In genomic region chr3:156674046-156674910, GRCh38 we compare ENCODE assay signal across 1 cellular context.
A peak's percentile ranks its signal among the peaks of the same experiment; 100 is the strongest.
TF ChIP-seq lines count a peak whose summit lies in the region.

Gene TIPARP (plus strand): TSS chr3:156674590. CDS start chr3:156677698, 3,108 bp downstream.

TF ChIP-seq in HEK293, 187 proteins besides CTCF, POLR2A, EP300 and RAD21 (continued from another document and continues in another):
- TF ChIP-seq ZNF692 (tag by site-specific recombination; IDR thresholded peaks at IDR 0.05) (peak; percentile 71; the same call in 1 of the 2 replicates), ZNF18 (tag by site-specific recombination; IDR thresholded peaks at IDR 0.05) (no peak), ZNF837 (tag by site-specific recombination; IDR thresholded peaks at IDR 0.05) (no peak), KLF10 (tag by site-specific recombination; IDR thresholded peaks at IDR 0.05) (peak; percentile 77; the same call in 1 of the 2 replicates), ZNF311 (tag by site-specific recombination; IDR thresholded peaks at IDR 0.05; ENCODE audit: borderline replicate concordance) (no peak), SETDB1 (IDR thresholded peaks at IDR 0.05; ENCODE audit: insufficient read length, low read length) (no peak), SP3 (tag by site-specific recombination; IDR thresholded peaks at IDR 0.05) (peak; percentile 91), ZNF747 (tag by site-specific recombination; IDR thresholded peaks at IDR 0.05) (no peak), ZNF701 (tag by site-specific recombination; IDR thresholded peaks at IDR 0.05) (no peak), ZNF580 (tag by site-specific recombination; IDR thresholded peaks at IDR 0.05) (no peak), ZNF544 (tag by site-specific recombination; IDR thresholded peaks at IDR 0.05) (no peak), ZBTB17 (tag by site-specific recombination; IDR thresholded peaks at IDR 0.05) (peak; percentile 91), BCL6B (tag by site-specific recombination; IDR thresholded peaks at IDR 0.05) (no peak), ZBTB6 (tag by site-specific recombination; IDR thresholded peaks at IDR 0.05) (no peak), ZNF138 (tag by site-specific recombination; IDR thresholded peaks at IDR 0.05; ENCODE audit: borderline replicate concordance) (no peak), ZNF239 (tag by site-specific recombination; IDR thresholded peaks at IDR 0.05) (no peak), ZSCAN23 (tag by site-specific recombination; IDR thresholded peaks at IDR 0.05) (no peak), ZNF843 (tag by site-specific recombination; IDR thresholded peaks at IDR 0.05) (peak; percentile 81), KLF9 (tag by site-specific recombination; IDR thresholded peaks at IDR 0.05; ENCODE audit: low read depth) (peak; percentile 99), ZNF112 (tag by site-specific recombination; IDR thresholded peaks at IDR 0.05) (no peak), ZNF629 (tag by site-specific recombination; IDR thresholded peaks at IDR 0.05) (peak; percentile 61; the same call in 1 of the 2 replicates), ZNF791 (tag by site-specific recombination; IDR thresholded peaks at IDR 0.05) (no peak), ZNF624 (tag by site-specific recombination; IDR thresholded peaks at IDR 0.05) (no peak), PRDM1 (tag by site-specific recombination; IDR thresholded peaks at IDR 0.05) (no peak), PATZ1 (tag by site-specific recombination; IDR thresholded peaks at IDR 0.05) (peak; percentile 70), BCL11A (tag by site-specific recombination; IDR thresholded peaks at IDR 0.05; ENCODE audit: low read depth) (peak; percentile 75), ZNF274 (IDR thresholded peaks at IDR 0.05; ENCODE audit: low read length) (no peak), ZNF274 (tag by site-specific recombination; IDR thresholded peaks at IDR 0.05; ENCODE audit: borderline replicate concordance) (no peak), ZNF610 (tag by site-specific recombination; IDR thresholded peaks at IDR 0.05; ENCODE audit: borderline replicate concordance) (peak; percentile 43; the same call in 1 of the 2 replicates), ZNF398 (tag by site-specific recombination; IDR thresholded peaks at IDR 0.05) (no peak), ZNF621 (tag by site-specific recombination; IDR thresholded peaks at IDR 0.05) (no peak), ZNF394 (tag by site-specific recombination; IDR thresholded peaks at IDR 0.05; ENCODE audit: borderline replicate concordance) (no peak), YY2 (tag by site-specific recombination; IDR thresholded peaks at IDR 0.05) (no peak), FEZF1 (tag by site-specific recombination; IDR thresholded peaks at IDR 0.05) (0 out of 2 replicates have a peak, but pooled peaks have one; percentile 5), AEBP2 (tag by site-specific recombination; IDR thresholded peaks at IDR 0.05; ENCODE audit: borderline replicate concordance) (no peak), ZNF280D (tag by site-specific recombination; IDR thresholded peaks at IDR 0.05) (no peak), YY1 (tag by site-specific recombination; IDR thresholded peaks at IDR 0.05) (no peak), ZNF391 (tag by site-specific recombination; IDR thresholded peaks at IDR 0.05; ENCODE audit: borderline replicate concordance, low read depth) (no peak), ZNF350 (tag by site-specific recombination; IDR thresholded peaks at IDR 0.05) (no peak), ZXDB (tag by site-specific recombination; IDR thresholded peaks at IDR 0.05) (0 out of 2 replicates have a peak, but pooled peaks have one; percentile 45), ZNF518A (tag by site-specific recombination; conservative IDR thresholded peaks at IDR 0.05; ENCODE audit: low read depth) (no peak), GLI2 (tag by site-specific recombination; IDR thresholded peaks at IDR 0.05; ENCODE audit: borderline replicate concordance, low read depth) (no peak), ZNF133 (tag by site-specific recombination; IDR thresholded peaks at IDR 0.05) (no peak), ZNF707 (tag by site-specific recombination; IDR thresholded peaks at IDR 0.05) (no peak)
